ENCODE assay signal across 37 cellular contexts in genomic region chr6:152248987-152249386, GRCh38.
DNase-seq lines count a peak whose midpoint lies in the region; ATAC-seq and TF ChIP-seq lines count a peak whose summit lies in the region.
"Had no signal": no experiment of that assay in that cellular context is flagged by ENCODE, and none has a peak within 500 bp of the region (broad histone marks: within the 10 kb centered on the region; RNA-seq: fewer than 3 reads in every experiment).

No MANE protein-coding gene starts in this region.

- no peak overlapping the region for H3K9ac ChIP-seq in stomach smooth muscle (ENCODE audit: low read length in 2 of 2)
- H3K9ac ChIP-seq: neural progenitor cell, parathyroid adenoma had no signal

- TF ChIP-seq CTCF in gastroesophageal sphincter (IDR thresholded peaks at IDR 0.05) (no peak), GM20000 (IDR thresholded peaks at IDR 0.05; ENCODE audit: extremely low read depth, missing control alignments) (no peak)

- peak overlapping the region; percentile 2 for H3K27ac Mint-ChIP-seq in activated T-helper 17 cell treated with anti-CD3 and anti-CD28 coated beads, Interleukin-2, amount 50 U/mL, for 72 hours
- H3K27ac Mint-ChIP-seq: activated CD4-positive, alpha-beta T cell treated with anti-CD3 and anti-CD28 coated beads, Interleukin-2, amount 10 ng/mL, durations not matched to agents 24 days and 14 days; activated naive CD8-positive, alpha-beta T cell; endodermal cell; neural progenitor cell; WTC11 had no signal

- H3K4me3 Mint-ChIP-seq in activated T-helper 17 cell treated with anti-CD3 and anti-CD28 coated beads, Interleukin-2, amount 50 U/mL, for 72 hours: no peak overlapping the region
- H3K4me3 Mint-ChIP-seq: activated CD4-positive, alpha-beta T cell treated with anti-CD3 and anti-CD28 coated beads, Interleukin-2, amount 10 ng/mL, durations not matched to agents 24 days and 14 days; activated naive CD8-positive, alpha-beta T cell; endodermal cell; neural progenitor cell; stimulated activated naive CD8-positive, alpha-beta T cell treated with anti-CD3 and anti-CD28 coated beads, Interleukin-15, amount 100 ng/mL, for 72 hours; WTC11 had no signal

- H3K4me1 Mint-ChIP-seq in activated T-helper 17 cell treated with anti-CD3 and anti-CD28 coated beads, Interleukin-2, amount 50 U/mL, for 72 hours: no peaks in the 10 kb centered on the region
- H3K4me1 Mint-ChIP-seq: activated CD4-positive, alpha-beta T cell treated with anti-CD3 and anti-CD28 coated beads, Interleukin-2, amount 10 ng/mL, durations not matched to agents 24 days and 14 days; stimulated activated naive CD8-positive, alpha-beta T cell treated with anti-CD3 and anti-CD28 coated beads, Interleukin-15, amount 100 ng/mL, for 72 hours had no signal

- peaks cover 25 to 78% (median 39%) of the 10 kb centered on the region in 3 donors for H3K4me1 ChIP-seq in gastroesophageal sphincter
- H3K4me1 ChIP-seq in stomach smooth muscle (ENCODE audit: control insufficient read depth, insufficient read depth, low read length): peaks cover 18% of the 10 kb centered on the region
- H3K4me1 ChIP-seq: Caco-2, parathyroid adenoma, SJCRH30 had no signal

- H3K36me3 ChIP-seq in gastroesophageal sphincter: peaks cover 0 to 20% of the 10 kb centered on the region in 2 donors
- H3K36me3 ChIP-seq in stomach smooth muscle (ENCODE audit: control insufficient read depth in 2 of 2, insufficient read depth in 2 of 2, low read length in 2 of 2): peaks cover 12 to 13% of the 10 kb centered on the region in 2 donors
- H3K36me3 ChIP-seq: neural progenitor cell had no signal

- H3K9me3 Mint-ChIP-seq in activated T-helper 17 cell treated with anti-CD3 and anti-CD28 coated beads, Interleukin-2, amount 50 U/mL, for 72 hours: no peaks in the 10 kb centered on the region
- H3K9me3 Mint-ChIP-seq: activated CD4-positive, alpha-beta T cell treated with anti-CD3 and anti-CD28 coated beads, Interleukin-2, amount 10 ng/mL, durations not matched to agents 24 days and 14 days; endodermal cell; neural progenitor cell; stimulated activated naive CD8-positive, alpha-beta T cell treated with anti-CD3 and anti-CD28 coated beads, Interleukin-15, amount 100 ng/mL, for 72 hours; WTC11 had no signal

- TF ChIP-seq POLR2A in gastroesophageal sphincter (IDR thresholded peaks at IDR 0.05): no peak

- no peak for ATAC-seq in activated T-helper 17 cell treated with anti-CD3 and anti-CD28 coated beads, Interleukin-2, amount 50 U/mL, for 72 hours (replicated peaks)
- no peak for ATAC-seq in gastroesophageal sphincter
- ATAC-seq: esophagus mucosa; right cardiac atrium; stimulated activated naive CD8-positive, alpha-beta T cell treated with anti-CD3 and anti-CD28 coated beads, Interleukin-15, amount 100 ng/mL, for 72 hours; WTC11 had no signal

- H3K4me3 ChIP-seq in gastroesophageal sphincter: no peak overlapping the region
- no peak overlapping the region for H3K4me3 ChIP-seq in stomach smooth muscle (ENCODE audit: low read length in 2 of 2)
- H3K4me3 ChIP-seq: hepatocyte, neural progenitor cell, SJCRH30, spleen had no signal

- H3K27me3 Mint-ChIP-seq in activated T-helper 17 cell treated with anti-CD3 and anti-CD28 coated beads, Interleukin-2, amount 50 U/mL, for 72 hours: no peaks in the 10 kb centered on the region
- H3K27me3 Mint-ChIP-seq: activated CD4-positive, alpha-beta T cell treated with anti-CD3 and anti-CD28 coated beads, Interleukin-2, amount 10 ng/mL, durations not matched to agents 24 days and 14 days; activated naive CD8-positive, alpha-beta T cell; stimulated activated naive CD8-positive, alpha-beta T cell treated with anti-CD3 and anti-CD28 coated beads, Interleukin-15, amount 100 ng/mL, for 72 hours had no signal

- H3K27me3 ChIP-seq in gastroesophageal sphincter (no peaks in the 10 kb centered on the region), stomach smooth muscle (ENCODE audit: control insufficient read depth in 1 of 2, insufficient read depth in 2 of 2, low read length in 2 of 2) (no peaks in the 10 kb centered on the region)
- H3K27me3 ChIP-seq: hepatocyte, neural progenitor cell, SJCRH30, spleen had no signal

- H3K9me3 ChIP-seq in gastroesophageal sphincter (no peaks in the 10 kb centered on the region), stomach smooth muscle (ENCODE audit: control insufficient read depth in 2 of 2, low read length in 2 of 2) (no peaks in the 10 kb centered on the region)
- H3K9me3 ChIP-seq: Caco-2, SJCRH30, spleen had no signal

- 17 to 22% methylated on average over 2 of the region's 2 CpGs for WGBS in gastroesophageal sphincter (ENCODE audit: low coverage in 1 of 2), 2 donors

- peak; percentile 53 for DNase-seq in DMS53 (lab: John Stamatoyannopoulos, UW)
- no peak for DNase-seq in DMS53 treated with DMSO at 0.1 percent for 48 hours (lab: John Stamatoyannopoulos, UW; ENCODE audit: unreplicated experiment)
- no peak for DNase-seq in GM20000 (ENCODE audit: low spot score)
- DNase-seq in Kasumi-1 (lab: John Stamatoyannopoulos, UW): no peak
- DNase-seq in NCI-H510A (lab: John Stamatoyannopoulos, UW): no peak
- DNase-seq: activated CD8-positive, alpha-beta memory T cell treated with anti-CD3 and anti-CD28 coated beads for 24 hours; activated T-cell treated with anti-CD3 and anti-CD28 coated beads for 4 hours; anterior cingulate cortex; Caco-2; cortex of kidney; DMS79 treated with DMSO at 0.1 percent for 48 hours; endodermal cell; foreskin fibroblast; GDM1; HCEC 1CT; mesenchymal stem cell; NCI-H1436 treated with DMSO at 0.1 percent for 48 hours; NCI-H2081 treated with DMSO at 0.1 percent for 48 hours; NCI-H2227 treated with DMSO at 0.1 percent for 48 hours; NCI-H69; right cardiac atrium; SJCRH30; spleen; stimulated activated CD4-positive, alpha-beta T cell treated with anti-CD3 and anti-CD28 coated beads, Interleukin-2, amount 100 ng/mL, for 24 hours; stimulated activated naive CD8-positive, alpha-beta T cell treated with anti-CD3 and anti-CD28 coated beads, Interleukin-15, amount 100 ng/mL, for 72 hours; trophoblast cell had no signal

- H3K27ac ChIP-seq in gastroesophageal sphincter (peak overlapping the region; percentile 43 to 73 (median 64)), stomach smooth muscle (ENCODE audit: low read length) (peak overlapping the region; percentile 19)
- H3K27ac ChIP-seq: 22Rv1, hepatocyte, neural progenitor cell, parathyroid adenoma, SJCRH30 had no signal

- peaks cover 79% of the 10 kb centered on the region for H3K36me3 Mint-ChIP-seq in activated T-helper 17 cell treated with anti-CD3 and anti-CD28 coated beads, Interleukin-2, amount 50 U/mL, for 72 hours (ENCODE audit: low read depth)
- H3K36me3 Mint-ChIP-seq: WTC11 had no signal

- no peak for TF ChIP-seq EP300 in gastroesophageal sphincter (IDR thresholded peaks at IDR 0.05)
